In genomic region chr18:80193701-80194100, GRCh38 we compare ENCODE assay signal across 25 cellular contexts. TPM values are rescaled to one million over a fixed set of nuclear protein-coding genes. Genes with fewer than 3 reads are reported as not detected.
"Had no signal": no experiment of that assay in that cellular context is flagged by ENCODE, and none has a peak within 500 bp of the region (broad histone marks: within the 10 kb centered on the region; RNA-seq: fewer than 3 reads in every experiment).

No MANE protein-coding gene starts in this region.

- H3K36me3 Mint-ChIP-seq: activated naive CD4-positive, alpha-beta T cell treated with anti-CD3 and anti-CD28 coated beads, Interleukin-2, amount 50 U/mL, for 24 hours had no signal

- ATAC-seq: activated T-cell treated with anti-CD3 and anti-CD28 coated beads, Interleukin-2, amount 50 U/mL, for 72 hours; foreskin keratinocyte; left colon; stimulated activated naive CD8-positive, alpha-beta T cell treated with anti-CD3 and anti-CD28 coated beads, Interleukin-15, amount 100 ng/mL, for 72 hours had no signal

- H3K27me3 ChIP-seq: adrenal gland, breast epithelium, foreskin keratinocyte had no signal

- H3K4me1 Mint-ChIP-seq: activated B cell treated with CpG ODN at 0.5 μM for 24 hours; activated CD4-positive, alpha-beta memory T cell treated with anti-CD3 and anti-CD28 coated beads, Interleukin-2, amount 10 ng/mL, durations not matched to agents 7 days and 5 days; activated naive CD4-positive, alpha-beta T cell treated with anti-CD3 and anti-CD28 coated beads, Interleukin-2, amount 50 U/mL, for 24 hours had no signal

- H3K4me3 Mint-ChIP-seq: activated B cell treated with CpG ODN at 0.5 μM for 24 hours; activated CD4-positive, alpha-beta memory T cell treated with anti-CD3 and anti-CD28 coated beads, Interleukin-2, amount 10 ng/mL, durations not matched to agents 7 days and 5 days; activated naive CD4-positive, alpha-beta T cell treated with anti-CD3 and anti-CD28 coated beads, Interleukin-2, amount 50 U/mL, for 24 hours; activated T-cell treated with anti-CD3 and anti-CD28 coated beads, Interleukin-2, amount 50 U/mL, for 72 hours; dendritic cell treated with granulocyte-macrophage colony-stimulating factor and Interleukin-4, amounts not matched to agents 40 ng/mL and 50 ng/mL, for 4 days; mesothelial cell of epicardium; nephron progenitor cell; stimulated activated naive CD8-positive, alpha-beta T cell treated with anti-CD3 and anti-CD28 coated beads, Interleukin-15, amount 100 ng/mL, for 72 hours had no signal

- FAIRE-seq: astrocyte, islet of Langerhans, small intestine had no signal

- H3K9me3 ChIP-seq: adrenal gland, breast epithelium had no signal

- H3K36me3 ChIP-seq: adrenal gland, breast epithelium had no signal

- H3K4me3 ChIP-seq: adrenal gland, breast epithelium had no signal

- H3K27ac Mint-ChIP-seq: activated B cell treated with CpG ODN at 0.5 μM for 24 hours; activated CD4-positive, alpha-beta memory T cell treated with anti-CD3 and anti-CD28 coated beads, Interleukin-2, amount 10 ng/mL, durations not matched to agents 7 days and 5 days; activated naive CD4-positive, alpha-beta T cell treated with anti-CD3 and anti-CD28 coated beads, Interleukin-2, amount 50 U/mL, for 24 hours; activated T-cell treated with anti-CD3 and anti-CD28 coated beads, Interleukin-2, amount 50 U/mL, for 72 hours; dendritic cell treated with granulocyte-macrophage colony-stimulating factor and Interleukin-4, amounts not matched to agents 40 ng/mL and 50 ng/mL, for 4 days; mesothelial cell of epicardium; nephron progenitor cell; progenitor cell of endocrine pancreas; stimulated activated naive CD8-positive, alpha-beta T cell treated with anti-CD3 and anti-CD28 coated beads, Interleukin-15, amount 100 ng/mL, for 72 hours had no signal

- H3K4me1 ChIP-seq: adrenal gland, breast epithelium had no signal

- DNase-seq: activated B cell treated with CpG ODN at 0.5 μM for 24 hours; activated CD4-positive, alpha-beta memory T cell treated with anti-CD3 and anti-CD28 coated beads, Interleukin-2, amount 10 ng/mL, durations not matched to agents 7 days and 5 days; activated CD4-positive, alpha-beta T cell treated with anti-CD3 and anti-CD28 coated beads for 48 hours; activated effector memory CD4-positive, alpha-beta T cell treated with anti-CD3 and anti-CD28 coated beads, Interleukin-2, amount 50 U/mL, for 16 hours; activated T-cell treated with anti-CD3 and anti-CD28 coated beads, Interleukin-2, amount 50 U/mL, for 72 hours; foreskin keratinocyte; glutamatergic neuron; hippocampal formation; left colon; nephron progenitor cell; right cardiac atrium; small intestine; stimulated activated CD4-positive, alpha-beta T cell treated with anti-CD3 and anti-CD28 coated beads, Interleukin-15, amount 100 ng/mL, for 24 hours; stimulated activated CD4-positive, alpha-beta T cell treated with anti-CD3 and anti-CD28 coated beads, Interleukin-4, amount 100 ng/mL, for 1 hour; stimulated activated naive CD8-positive, alpha-beta T cell treated with anti-CD3 and anti-CD28 coated beads, Interleukin-15, amount 100 ng/mL, for 72 hours; T-helper 1 cell; T-helper 9 cell had no signal

- H3K27me3 Mint-ChIP-seq: progenitor cell of endocrine pancreas had no signal

- H3K27ac ChIP-seq: adrenal gland, foreskin keratinocyte had no signal

- H3K9me3 Mint-ChIP-seq: activated B cell treated with CpG ODN at 0.5 μM for 24 hours; activated CD4-positive, alpha-beta memory T cell treated with anti-CD3 and anti-CD28 coated beads, Interleukin-2, amount 10 ng/mL, durations not matched to agents 7 days and 5 days; activated naive CD4-positive, alpha-beta T cell treated with anti-CD3 and anti-CD28 coated beads, Interleukin-2, amount 50 U/mL, for 24 hours; activated T-cell treated with anti-CD3 and anti-CD28 coated beads, Interleukin-2, amount 50 U/mL, for 72 hours; dendritic cell treated with granulocyte-macrophage colony-stimulating factor and Interleukin-4, amounts not matched to agents 40 ng/mL and 50 ng/mL, for 4 days; mesothelial cell of epicardium; nephron progenitor cell; stimulated activated naive CD8-positive, alpha-beta T cell treated with anti-CD3 and anti-CD28 coated beads, Interleukin-15, amount 100 ng/mL, for 72 hours had no signal

RNA-seq across cellular contexts. Expression of gene PARD6G, which starts 53.6 kb away (rescaled TPM):
- total RNA-seq: activated B cell treated with CpG ODN at 0.5 μM for 24 hours; activated T-cell treated with anti-CD3 and anti-CD28 coated beads, Interleukin-2, amount 50 U/mL, for 72 hours had no signal
